Comparison of ENCODE assay signal across 8 cellular contexts in genomic region chr1:46522184-46522968, GRCh38. TPM values are rescaled to one million over a fixed set of nuclear protein-coding genes. Genes with fewer than 3 reads are reported as not detected.
DNase-seq lines count a peak whose midpoint lies in the region; ATAC-seq, FAIRE-seq and TF ChIP-seq lines count a peak whose summit lies in the region.

No MANE protein-coding gene starts in this region.

- no peaks in the 10 kb centered on the region for H3K36me3 ChIP-seq in rectal smooth muscle tissue (ENCODE audit: control insufficient read depth, insufficient read depth, low read length)

- H3K4me1 ChIP-seq in rectal smooth muscle tissue (ENCODE audit: control insufficient read depth, insufficient read depth, low read length), result no peaks in the 10 kb centered on the region

- H3K4me3 ChIP-seq in AG04450 (ENCODE audit: low read depth, low read length), result no peak overlapping the region
- H3K4me3 ChIP-seq in epithelial cell of proximal tubule (ENCODE audit: low read depth, low read length), result no peak overlapping the region
- H3K4me3 ChIP-seq in rectal smooth muscle tissue (ENCODE audit: low read length), result peak overlapping the region; percentile 3

- ATAC-seq in GM21390 (IDR thresholded peaks at IDR 0.05; ENCODE audit: unreplicated experiment), result peak; percentile 76

- H3K9me3 ChIP-seq in AG04450 (ENCODE audit: control insufficient read depth, insufficient read depth, low read length), result no peaks in the 10 kb centered on the region

- no peak for DNase-seq in AG04450 (ENCODE audit: low read depth, low spot score)
- peak; percentile 98 for DNase-seq in RCC 7860 (ENCODE audit: low spot score)
- peak; percentile 45 for DNase-seq in epithelial cell of proximal tubule (ENCODE audit: low read depth)
- DNase-seq in DMS53 (lab: John Stamatoyannopoulos, UW), result no peak
- no peak for DNase-seq in GM13977 (ENCODE audit: low spot score)
- no peak for DNase-seq in germinal center (ENCODE audit: low spot score)

- no peak overlapping the region for H3K9ac ChIP-seq in rectal smooth muscle tissue (ENCODE audit: low read length)

- FAIRE-seq in RCC 7860 (lab: Jason Lieb, UNC), result peak; percentile 98

- in situ Hi-C loops in GM13977 (cut with MboI; ENCODE audit: low pct_unique_long_range_greater_than_20kb, low sequenced_read_pairs, unreplicated experiment), result loop anchor here (10.0 kb wide), 1 partner anchor 78 kb away; no protein-coding TSS in a partner anchor

- POLR2A ChIA-PET in AG04450 (lab: Yijun Ruan, JAX), result no interaction called here

- H3K27me3 ChIP-seq in AG04450 (ENCODE audit: control insufficient read depth, insufficient read depth, low read length) (peaks cover 25% of the 10 kb centered on the region), rectal smooth muscle tissue (ENCODE audit: control insufficient read depth, insufficient read depth, low read length) (no peaks in the 10 kb centered on the region)

- no peak for TF ChIP-seq CTCF in AG04450 (IDR thresholded peaks at IDR 0.05; ENCODE audit: low read depth, low read length)
- TF ChIP-seq CTCF in epithelial cell of proximal tubule (conservative IDR thresholded peaks at IDR 0.05; ENCODE audit: low read depth, low read length), result no peak
- no peak for TF ChIP-seq CTCF in GM13977 (IDR thresholded peaks at IDR 0.05; ENCODE audit: extremely low read depth, insufficient read depth, missing control alignments)

- H3K27ac ChIP-seq in AG04450 (ENCODE audit: low read depth, low read length) (peak overlapping the region; percentile 21), rectal smooth muscle tissue (ENCODE audit: low read depth, low read length) (no peak overlapping the region)

- CTCF ChIA-PET in AG04450 (lab: Charles Lee), result interaction anchor here (0.7 to 2.9 kb wide), 8 partner anchors 11 to 113 kb away, joined by 3 to 22 read pairs (median 4); no protein-coding TSS in a partner anchor

RNA-seq across cellular contexts. Expression of gene KNCN, which starts 29.1 kb away (rescaled TPM):
- not detected in 2 replicates for polyA plus RNA-seq in AG04450 (2011; rRNA removed)
- polyA minus RNA-seq in AG04450 (2011; rRNA and poly(A)+ RNA removed), result not detected in 2 replicates
- not detected in 2 replicates for total RNA-seq in epithelial cell of proximal tubule

RNA-seq across cellular contexts. Expression of gene DMBX1, which starts 32.7 kb away (rescaled TPM):
- not detected in 2 replicates for polyA plus RNA-seq in AG04450 (2011; rRNA removed)
- polyA minus RNA-seq in AG04450 (2011; rRNA and poly(A)+ RNA removed), result not detected in 2 replicates
- total RNA-seq in epithelial cell of proximal tubule, result not detected in 2 replicates

Comparison
In these comparisons a context has a peak if more than half of its experiments do, and no peak if none do; other contexts are left out.
1. DNase-seq: peak in RCC 7860 (single experiment) and epithelial cell of proximal tubule (single experiment); none in AG04450 (single experiment), DMS53 (single experiment), GM13977 (single experiment) and germinal center (single experiment).